In genomic region chr21:44107037-44107501, GRCh38 we compare ENCODE assay signal across 7 cellular contexts. TPM values are rescaled to one million over a fixed set of nuclear protein-coding genes. Genes with fewer than 3 reads are reported as not detected.
DNase-seq lines count a peak whose midpoint lies in the region; ATAC-seq and TF ChIP-seq lines count a peak whose summit lies in the region.
"Not testable (repeated sequence)": the region's sequence is repeated elsewhere in the genome, so short reads cannot be mapped to it uniquely, and the experiment has no call there.

Gene PWP2, plus strand, starts transcription at chr21:44107399. Its CDS starts 18 bp downstream, at chr21:44107417.

- not testable (repeated sequence) for TF ChIP-seq CTCF in HEK293 (tag by site-specific recombination; IDR thresholded peaks at IDR 0.05); astrocyte of the spinal cord (IDR thresholded peaks at IDR 0.05; ENCODE audit: low read depth, low read length); left ventricle myocardium inferior (IDR thresholded peaks at IDR 0.05; ENCODE audit: borderline replicate concordance); prostate gland (IDR thresholded peaks at IDR 0.05)

- in situ Hi-C loops in astrocyte of the spinal cord (cut with HindIII; ENCODE audit: low sequenced_read_pairs): not testable (repeated sequence)

- H3K4me1 ChIP-seq in HEK293 (ENCODE audit: control insufficient read depth, insufficient read depth, low read length); left ventricle myocardium inferior; prostate gland (replicated peaks): not testable (repeated sequence)

- peak; percentile 69 for ATAC-seq in GM18517 (IDR thresholded peaks at IDR 0.05; ENCODE audit: unreplicated experiment)
- peak; percentile 92 for ATAC-seq in HG03521 (IDR thresholded peaks at IDR 0.05; ENCODE audit: unreplicated experiment)
- ATAC-seq in activated CD4-positive, CD25-positive, alpha-beta regulatory T cell treated with anti-CD3 and anti-CD28 coated beads, Interleukin-2, amount 50 U/mL, for 24 hours: peak; percentile 86 to 91

- not testable (repeated sequence) for DNase-seq in astrocyte of the spinal cord (ENCODE audit: low read depth, low spot score); left ventricle myocardium inferior
- DNase-seq in prostate gland (ENCODE audit: low spot score): peak; percentile 3

- no CpG with 5 or more reads among the region's 66 CpGs for WGBS in prostate gland

- not testable (repeated sequence) for H3K27me3 ChIP-seq in left ventricle myocardium inferior (ENCODE audit: low read depth); prostate gland (replicated peaks; ENCODE audit: insufficient read depth)

- intact Hi-C loops in left ventricle myocardium inferior (cut with micrococcal nuclease); prostate gland (cut with DNase I): not testable (repeated sequence)

- H3K9me3 ChIP-seq in HEK293 (ENCODE audit: control insufficient read depth, insufficient read depth, low read depth, low read length); left ventricle myocardium inferior (replicated peaks); prostate gland: not testable (repeated sequence)

- H3K4me3 ChIP-seq in HEK293 (ENCODE audit: low read depth, low read length) (peak within 1 kb of the TSS; percentile 38), astrocyte of the spinal cord (ENCODE audit: low read depth, low read length) (peak within 1 kb of the TSS; percentile 24), left ventricle myocardium inferior (peak within 1 kb of the TSS; percentile 61), prostate gland (peak within 1 kb of the TSS; percentile 32 to 35)

- POLR2A ChIA-PET in HEK293 (lab: Yijun Ruan, JAX): not testable (repeated sequence)

- H3K27ac ChIP-seq in HEK293 (ENCODE audit: extremely low read depth, low read depth, low read length); prostate gland: not testable (repeated sequence)
- H3K27ac ChIP-seq in left ventricle myocardium inferior (replicated peaks): peak within 1 kb of the TSS; percentile 55

- TF ChIP-seq POLR2A in prostate gland (IDR thresholded peaks at IDR 0.05): not testable (repeated sequence)

- H3K36me3 ChIP-seq in HEK293 (ENCODE audit: control insufficient read depth in 2 of 2, insufficient read depth in 1 of 2, low read length in 2 of 2); left ventricle myocardium inferior; prostate gland: not testable (repeated sequence)

- CTCF ChIA-PET in HEK293 (lab: Yijun Ruan, JAX): not testable (repeated sequence)

TF ChIP-seq in HEK293, 187 proteins besides CTCF, POLR2A, EP300 and RAD21:
- peak; percentile 63 for TF ChIP-seq ZBTB26 (tag by site-specific recombination; optimal IDR thresholded peaks at IDR 0.05)

RNA-seq across cellular contexts. Expression of gene PWP2, which starts in this region (rescaled TPM):
- total RNA-seq in left ventricle myocardium inferior: 7.4 TPM
- total RNA-seq in prostate gland: 10 to 100 TPM; 10.7 to 14.9 TPM
